ENCODE assay signal across 21 cellular contexts in genomic region chr21:41847066-41847804, GRCh38. TPM values are rescaled to one million over a fixed set of nuclear protein-coding genes. Genes with fewer than 3 reads are reported as not detected.
A peak's percentile ranks its signal among the peaks of the same experiment; 100 is the strongest.
DNase-seq lines count a peak whose midpoint lies in the region; ATAC-seq, FAIRE-seq and TF ChIP-seq lines count a peak whose summit lies in the region.
"Had no signal": no experiment of that assay in that cellular context is flagged by ENCODE, and none has a peak within 500 bp of the region (broad histone marks: within the 10 kb centered on the region; RNA-seq: fewer than 3 reads in every experiment).

No MANE protein-coding gene starts in this region.

- in situ Hi-C loops in K562 (cut with MboI), result no loop called here

- H3K4me3 ChIP-seq in K562 (no peak overlapping the region), mesendoderm (ENCODE audit: low read length) (no peak overlapping the region)
- H3K4me3 ChIP-seq: psoas muscle, transverse colon had no signal

- no peak overlapping the region for H4K8ac ChIP-seq in mesendoderm (ENCODE audit: low read depth, low read length)

- peak overlapping the region; percentile 17; the same call in 1 of the 2 replicates for H3K4me2 ChIP-seq in K562 (ENCODE audit: insufficient read depth, low read length)
- H3K4me2 ChIP-seq in mesendoderm (ENCODE audit: low read length), result no peak overlapping the region

- ATAC-seq in K562 (peak; percentile 93), GM21515 (IDR thresholded peaks at IDR 0.05; ENCODE audit: unreplicated experiment) (no peak), GM21786 (IDR thresholded peaks at IDR 0.05; ENCODE audit: unreplicated experiment) (no peak), HG03469 (IDR thresholded peaks at IDR 0.05; ENCODE audit: unreplicated experiment) (no peak)
- ATAC-seq: activated T-helper 17 cell treated with anti-CD3 and anti-CD28 coated beads, Interleukin-2, amount 50 U/mL, for 72 hours; psoas muscle had no signal

- H4K5ac ChIP-seq in mesendoderm (ENCODE audit: low read length), result no peak overlapping the region

- BruUV-seq in K562 (replicated peaks; lab: Mats Ljungman, UMichigan), result no TSS peak

- no peak for DNase-seq in AG09319 (ENCODE audit: extremely low read depth, low read depth)
- peak; percentile 41 for DNase-seq in HEK293T (ENCODE audit: extremely low spot score)
- DNase-seq in K562 (ENCODE audit: extremely low read depth in 1 of 4, low spot score in 3 of 4), result peak; percentile 63 to 66 (median 64)
- peak; percentile 39 for DNase-seq in mesendoderm
- DNase-seq in A172 (ENCODE audit: low spot score), result no peak
- DNase-seq: activated CD4-positive, alpha-beta memory T cell treated with anti-CD3 and anti-CD28 coated beads for 36 hours; effector CD4-positive, alpha-beta T cell; EL; kidney; NCI-H1436; NCI-H524; psoas muscle; Right ventricle myocardium superior; stimulated activated CD4-positive, alpha-beta T cell treated with anti-CD3 and anti-CD28 coated beads, Interleukin-2, amount 100 ng/mL, for 24 hours; transverse colon had no signal

- no peaks in the 10 kb centered on the region for H3K9me3 ChIP-seq in K562 (replicated peaks; ENCODE audit: control insufficient read depth, insufficient read depth, low read depth, low read length)
- H3K9me3 ChIP-seq: psoas muscle, transverse colon had no signal

- H2BK120ac ChIP-seq in mesendoderm (ENCODE audit: low read depth, low read length), result no peak overlapping the region

- H3K4me1 ChIP-seq in K562 (replicated peaks in 1 of 2; ENCODE audit: control insufficient read depth in 2 of 2, insufficient read depth in 2 of 2, low read length in 2 of 2) (peaks cover 14 to 31% of the 10 kb centered on the region in 2 experiments; a peak in 4 of 5 replicates), mesendoderm (ENCODE audit: control insufficient read depth, low read depth, low read length) (no peaks in the 10 kb centered on the region)
- H3K4me1 ChIP-seq: psoas muscle, transverse colon had no signal

- H3K9me1 ChIP-seq in K562 (ENCODE audit: control insufficient read depth, insufficient read depth, low read length), result no peaks in the 10 kb centered on the region

- no peak for TF ChIP-seq EP300 in K562 (IDR thresholded peaks at IDR 0.05; ENCODE audit: low read length)

- TF ChIP-seq RAD21 in K562 (CRISPR knock-in tag; conservative IDR thresholded peaks at IDR 0.05 in 1 of 2, IDR thresholded peaks at IDR 0.05 in 1 of 2), result peak in 1 of 2 experiments; percentile 64; a peak in 2 of 4 replicates

- FAIRE-seq in K562 (lab: Jason Lieb, UNC), result peak; percentile 67
- FAIRE-seq: GM12892, kidney had no signal

- no peak overlapping the region for H3K4ac ChIP-seq in mesendoderm (ENCODE audit: low read depth, low read length)

- H2BK5ac ChIP-seq in mesendoderm (ENCODE audit: low read length), result no peak overlapping the region

- intact Hi-C loops in K562 (cut with micrococcal nuclease), result loop anchor here (2.0 kb wide), 1 partner anchor 30 kb away; no protein-coding TSS in a partner anchor

- H3K56ac ChIP-seq in mesendoderm (ENCODE audit: low read length), result no peak overlapping the region

- no peak overlapping the region for H3K18ac ChIP-seq in mesendoderm (ENCODE audit: low read length)

- H3K9ac ChIP-seq in K562 (ENCODE audit: insufficient read depth in 1 of 2, low read depth in 2 of 2, low read length in 2 of 2), result peak overlapping the region in 1 of 2 experiments; percentile 7; a peak in 1 of 4 replicates
- no peak overlapping the region for H3K9ac ChIP-seq in mesendoderm (ENCODE audit: low read length)

- POLR2A ChIA-PET in HEK293T (lab: Yijun Ruan, JAX), result interaction anchor here (1.6 kb wide), 1 partner anchor 31 kb away, joined by 4 read pairs; no protein-coding TSS in a partner anchor
- POLR2A ChIA-PET in K562 (lab: Yijun Ruan, JAX), result interaction anchor here (0.7 to 1.3 kb wide), 7 partner anchors 9 to 534 kb away, joined by 3 to 4 read pairs (median 3); partner anchors contain the start of gene PRDM15

- 71% methylated on average over 20 of the region's 21 CpGs for WGBS in K562 (ENCODE audit: insufficient coverage, low coverage, missing lambda C conversion rate)
- no CpG with 5 or more reads among the region's 21 CpGs for WGBS in mesendoderm (ENCODE audit: extremely low coverage, insufficient coverage, low lambda C conversion rate)

- H3K27me3 ChIP-seq in K562 (ENCODE audit: control insufficient read depth in 2 of 2, insufficient read depth in 2 of 2, low read length in 2 of 2), result no peaks in the 10 kb centered on the region
- no peaks in the 10 kb centered on the region for H3K27me3 ChIP-seq in mesendoderm (ENCODE audit: insufficient read depth, low read length, poor library complexity)
- H3K27me3 ChIP-seq: transverse colon had no signal

- H4K20me1 ChIP-seq in K562 (replicated peaks; ENCODE audit: control insufficient read depth, insufficient read depth, low read length), result no peaks in the 10 kb centered on the region

- TF ChIP-seq CTCF in AG09319 (IDR thresholded peaks at IDR 0.05; ENCODE audit: low read depth, low read length), result peak; percentile 8
- peak; percentile 59 to 64 (median 62) for TF ChIP-seq CTCF in K562 (IDR thresholded peaks at IDR 0.05 in 2 of 3, conservative IDR thresholded peaks at IDR 0.05 in 1 of 3; ENCODE audit: insufficient read depth in 2 of 3, low read depth in 1 of 3, low read length in 3 of 3)

- H2AK5ac ChIP-seq in mesendoderm (ENCODE audit: low read length), result no peak overlapping the region

- no peak overlapping the region for H3K23ac ChIP-seq in mesendoderm (ENCODE audit: low read length)

- no peak overlapping the region for H2BK15ac ChIP-seq in mesendoderm (replicated peaks; ENCODE audit: low read depth)

- H3K27ac ChIP-seq in K562 (ENCODE audit: extremely low read depth, low read depth, low read length) (peak overlapping the region; percentile 16; the same call in 1 of the 3 replicates), mesendoderm (ENCODE audit: low read depth, low read length) (no peak overlapping the region)
- H3K27ac ChIP-seq: C4-2B, psoas muscle, transverse colon had no signal

- H3K79me2 ChIP-seq in K562 (ENCODE audit: control insufficient read depth, insufficient read depth, low read length), result no peaks in the 10 kb centered on the region
- no peaks in the 10 kb centered on the region for H3K79me2 ChIP-seq in mesendoderm (ENCODE audit: control insufficient read depth, insufficient read depth, low read length)

- no peaks in the 10 kb centered on the region for H3K79me1 ChIP-seq in mesendoderm (ENCODE audit: low read length)

- CTCF ChIA-PET in HEK293T (lab: Yijun Ruan, JAX), result interaction anchor here (0.8 kb wide), 1 partner anchor 159 kb away, joined by 3 read pairs; no protein-coding TSS in a partner anchor
- CTCF ChIA-PET in K562 (lab: Yijun Ruan, JAX; ENCODE audit: low intra/inter-chr PET ratio), result interaction anchor here (1.0 to 1.6 kb wide), 2 partner anchors 30 to 235 kb away, joined by 3 read pairs; no protein-coding TSS in a partner anchor

- TF ChIP-seq POLR2A in K562 (conservative IDR thresholded peaks at IDR 0.05), result no peak

- peaks cover 37% of the 10 kb centered on the region; the same call in 2 of the 3 replicates for H3K36me3 ChIP-seq in K562 (ENCODE audit: control insufficient read depth, insufficient read depth, low read length)
- no peaks in the 10 kb centered on the region for H3K36me3 ChIP-seq in mesendoderm (ENCODE audit: control insufficient read depth, insufficient read depth, low read length)
- H3K36me3 ChIP-seq: transverse colon had no signal

- peak overlapping the region; percentile 82 for H2AFZ ChIP-seq in K562 (ENCODE audit: low read depth, low read length)

TF ChIP-seq in HEK293T, 16 proteins besides CTCF, POLR2A, EP300 and RAD21 (continues in another document):
- no peak for TF ChIP-seq NFRKB (IDR thresholded peaks at IDR 0.05)
- TF ChIP-seq PKNOX1 (IDR thresholded peaks at IDR 0.05), result peak; percentile 47

TF ChIP-seq in K562, 482 proteins besides CTCF, POLR2A, EP300 and RAD21 (continues in another document):
- TF ChIP-seq SMARCB1 (IDR thresholded peaks at IDR 0.05; ENCODE audit: insufficient read length, low read depth) (no peak), TEAD1 (CRISPR knock-in tag; IDR thresholded peaks at IDR 0.05) (0 out of 4 replicates have a peak, but pooled peaks of 1 of the 2 experiments have one; percentile 25), NFATC3 (IDR thresholded peaks at IDR 0.05) (no peak), MEIS2 (IDR thresholded peaks at IDR 0.05; ENCODE audit: partially characterized antibody) (peak; percentile 43), RCOR1 (IDR thresholded peaks at IDR 0.05; ENCODE audit: borderline replicate concordance in 1 of 2, low read depth in 2 of 2, low read length in 2 of 2) (peak in 1 of 2 experiments; percentile 30; a peak in 1 of 4 replicates), ZNF561 (CRISPR knock-in tag; conservative IDR thresholded peaks at IDR 0.05) (no peak), ZNF143 (CRISPR knock-in tag; IDR thresholded peaks at IDR 0.05) (no peak), MED1 (CRISPR knock-in tag; IDR thresholded peaks at IDR 0.05; ENCODE audit: borderline replicate concordance) (no peak), GTF2F1 (IDR thresholded peaks at IDR 0.05; ENCODE audit: low read depth, low read length) (no peak), MYC (IDR thresholded peaks at IDR 0.05; ENCODE audit: low read depth, low read length) (0 out of 2 replicates have a peak, but pooled peaks have one; percentile 30), MYC (CRISPR knock-in tag; IDR thresholded peaks at IDR 0.05; ENCODE audit: borderline replicate concordance, low read depth) (no peak), RFX1 (IDR thresholded peaks at IDR 0.05) (no peak)

RNA-seq across cellular contexts. Expression of gene PRDM15, which starts 31.9 kb away (rescaled TPM):
- 56.7 and 69.0 TPM in 2 replicates for total RNA-seq in K562 (2011; cell fraction: chromatin; rRNA removed; ENCODE audit: low replicate concordance)
- total RNA-seq in K562 (2011; cell fraction: nucleolus; rRNA removed), result 33.8 and 45.0 TPM in 2 replicates
- total RNA-seq in K562 (2011; cell fraction: nucleoplasm; rRNA removed), result 31.8 and 32.0 TPM in 2 replicates
- total RNA-seq in K562 (2014; rRNA removed) (6.2 and 10.0 TPM in 2 replicates), K562 (2014; rRNA removed; fragmentation: Illumina TruSeq; extraction: Trizol) (2.9 and 4.4 TPM in 2 replicates), K562 (2015; rRNA removed; fragmentation: Illumina TruSeq; extraction: Trizol) (6.0 and 6.6 TPM in 2 replicates), K562 (2021) (7.6 and 9.2 TPM in 2 replicates)
- polyA plus RNA-seq in K562 (2011; rRNA removed) (6.6 and 12.2 TPM in 2 replicates), K562 (2014; fragmentation: Illumina TruSeq; extraction: Trizol) (6.0 and 6.2 TPM in 2 replicates), K562 (2014; fragmentation: Nextera tagmentation; extraction: Ambion mirVana) (1 to 10 TPM in 1 of 2 experiments, under 1 TPM in 1; 0.93 to 1.0 TPM), K562 (2014; rRNA removed) (7.1 and 8.5 TPM in 2 replicates)
- polyA plus RNA-seq in K562 (2011; cell fraction: cytosol; rRNA removed), result 6.8 and 7.5 TPM in 2 replicates
- polyA plus RNA-seq in K562 (2011; cell fraction: nucleus; rRNA removed), result 44.0 and 68.1 TPM in 2 replicates
- 6.2 and 6.8 TPM in 2 replicates for polyA plus RNA-seq in K562 (2012)
- 17.3 and 20.4 TPM in 2 replicates for polyA minus RNA-seq in K562 (2011; rRNA and poly(A)+ RNA removed)
- 7.4 and 14.3 TPM in 2 replicates for polyA minus RNA-seq in K562 (2011; cell fraction: cytosol; rRNA and poly(A)+ RNA removed)
- 15.9 and 23.1 TPM in 2 replicates for polyA minus RNA-seq in K562 (2011; cell fraction: nucleus; rRNA and poly(A)+ RNA removed)
- polyA plus RNA-seq in mesendoderm (2013, experiment 1 of 2), result 3.9 TPM
- polyA plus RNA-seq in mesendoderm (2013, experiment 2 of 2), result 3.8 TPM
- 5.2 and 8.3 TPM in 2 replicates for total RNA-seq in A172 (2014; rRNA removed; shearing (Covaris generic))

Comparison
In these comparisons a context has a peak if more than half of its experiments do, and no peak if none do; other contexts are left out.
1. DNase-seq: peak in HEK293T (single experiment), K562 (4 of 4) and mesendoderm (single experiment); none in AG09319 (single experiment) and A172 (single experiment).